Comparison of ENCODE assay signal across 9 cellular contexts in the genomic region with DNA sequence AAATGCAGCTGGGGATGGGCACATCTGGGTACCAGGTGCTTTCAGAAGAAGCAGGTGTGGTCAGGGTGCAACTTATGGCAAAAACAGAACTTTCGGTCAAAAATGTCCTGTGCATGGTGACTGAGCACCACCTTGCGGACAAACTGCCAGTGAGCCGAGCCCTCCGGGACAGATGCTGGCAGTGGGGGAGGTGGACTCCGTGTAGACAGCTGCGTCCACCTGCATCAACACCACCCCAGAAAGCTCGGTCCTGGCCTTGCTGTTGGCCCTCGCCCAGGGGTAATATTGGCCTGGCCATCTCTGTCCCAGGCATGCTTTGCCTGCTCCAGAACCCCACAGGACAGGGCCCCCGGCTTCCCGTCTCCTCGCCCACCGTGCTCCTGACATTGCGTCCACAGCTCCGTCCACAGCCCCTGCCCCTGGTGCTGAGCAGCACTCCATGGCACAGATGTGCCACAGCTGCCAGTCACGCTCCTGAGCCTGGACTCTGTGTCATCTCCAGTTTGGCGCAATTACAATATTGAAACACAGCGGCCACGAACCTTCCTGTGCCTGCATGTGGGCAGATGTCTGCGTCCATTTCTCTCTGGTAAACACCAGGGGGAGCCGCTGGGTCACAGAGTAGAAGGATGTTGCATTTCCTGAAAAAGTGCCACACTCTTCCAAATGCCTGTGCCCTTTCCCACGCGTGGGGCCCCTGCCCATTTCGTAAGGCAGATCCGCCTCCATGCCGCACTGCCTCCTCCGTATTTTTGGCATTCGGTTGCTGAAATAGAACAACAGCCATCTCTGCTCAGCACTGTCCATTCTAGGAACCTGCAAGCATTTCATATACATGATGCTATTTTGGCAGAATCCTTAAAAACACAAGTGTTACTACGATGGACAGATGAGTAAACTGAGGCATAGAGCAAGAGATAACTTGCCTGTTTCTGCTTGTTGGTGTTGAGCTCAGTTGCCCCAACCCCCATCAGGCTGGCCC. TPM values are rescaled to one million over a fixed set of nuclear protein-coding genes. Genes with fewer than 3 reads are reported as not detected.
A peak's percentile ranks its signal among the peaks of the same experiment; 100 is the strongest.
DNase-seq lines count a peak whose midpoint lies in the region; ATAC-seq and TF ChIP-seq lines count a peak whose summit lies in the region.
"Had no signal": no experiment of that assay in that cellular context is flagged by ENCODE, and none has a peak within 500 bp of the region (broad histone marks: within the 10 kb centered on the region; RNA-seq: fewer than 3 reads in every experiment).

No MANE protein-coding gene starts in this region.

- ATAC-seq in gastrocnemius medialis: peak; percentile 50 to 58
- ATAC-seq in GM19328 (IDR thresholded peaks at IDR 0.05; ENCODE audit: unreplicated experiment): no peak

- peaks cover 6% of the 10 kb centered on the region; the same call in 1 of the 2 replicates for H3K27me3 Mint-ChIP-seq in HFFc6 (ENCODE audit: insufficient read depth)
- H3K27me3 Mint-ChIP-seq in T-helper 2 cell treated with Interferon-gamma antibody and Interleukin-4, amounts not matched to agents 5 μg/mL and 100 μg/mL, for 36 hours (ENCODE audit: low read depth): peaks cover 5% of the 10 kb centered on the region

- H3K27me3 ChIP-seq in gastrocnemius medialis: peaks cover 0 to 11% (median 4%) of the 10 kb centered on the region in 3 donors

- no peaks in the 10 kb centered on the region for H3K9me3 ChIP-seq in gastrocnemius medialis

- H3K4me3 ChIP-seq in astrocyte of the cerebellum (ENCODE audit: low read depth, low read length) (no peak overlapping the region), gastrocnemius medialis (peak overlapping the region in 1 of 4 donors; percentile 9)

- H3K9me3 Mint-ChIP-seq in HFFc6: no peaks in the 10 kb centered on the region; the same call in 1 of the 2 replicates
- H3K9me3 Mint-ChIP-seq in T-helper 2 cell treated with Interferon-gamma antibody and Interleukin-4, amounts not matched to agents 5 μg/mL and 100 μg/mL, for 36 hours: no peaks in the 10 kb centered on the region

- H3K4me1 Mint-ChIP-seq in HFFc6 (ENCODE audit: low read depth): peaks cover 16% of the 10 kb centered on the region
- H3K4me1 Mint-ChIP-seq in T-helper 2 cell treated with Interferon-gamma antibody and Interleukin-4, amounts not matched to agents 5 μg/mL and 100 μg/mL, for 36 hours (ENCODE audit: low read depth): peaks cover 7% of the 10 kb centered on the region

- no peak for TF ChIP-seq POLR2A in gastrocnemius medialis (IDR thresholded peaks at IDR 0.05)

- TF ChIP-seq CTCF in HFFc6 (IDR thresholded peaks at IDR 0.05) (peak; percentile 80), astrocyte of the cerebellum (IDR thresholded peaks at IDR 0.05; ENCODE audit: low read depth, low read length, missing control alignments) (peak; percentile 82), gastrocnemius medialis (IDR thresholded peaks at IDR 0.05 in 4 of 5, conservative IDR thresholded peaks at IDR 0.05 in 1 of 5) (peak in 4 of 5 experiments; percentile 43 to 61 (median 50))

- peak; percentile 80 for DNase-seq in ELF-1 (ENCODE audit: low read depth, low spot score)
- DNase-seq in HFFc6: peak; percentile 62
- DNase-seq in NCI-H1417 treated with DMSO at 0.1 percent for 48 hours (lab: John Stamatoyannopoulos, UW): peak; percentile 51
- DNase-seq in T-helper 2 cell treated with Interferon-gamma antibody and Interleukin-4, amounts not matched to agents 5 μg/mL and 100 μg/mL, for 36 hours (ENCODE audit: low spot score): peak; percentile 59
- DNase-seq in astrocyte of the cerebellum (ENCODE audit: low read depth): peak; percentile 12
- peak in 47 of 51 donors; percentile 7 to 78 (median 40) for DNase-seq in hypothalamus (lab: John Stamatoyannopoulos, UW)
- peak; percentile 27 to 29 for DNase-seq in gastrocnemius medialis

- no peaks in the 10 kb centered on the region for H3K4me1 ChIP-seq in gastrocnemius medialis

- H3K27ac ChIP-seq in gastrocnemius medialis: no peak overlapping the region

- H3K4me3 Mint-ChIP-seq in HFFc6: peak overlapping the region; percentile 74
- H3K4me3 Mint-ChIP-seq in T-helper 2 cell treated with Interferon-gamma antibody and Interleukin-4, amounts not matched to agents 5 μg/mL and 100 μg/mL, for 36 hours: peak overlapping the region; percentile 85

- H3K27ac Mint-ChIP-seq in HFFc6: no peak overlapping the region
- H3K27ac Mint-ChIP-seq in T-helper 2 cell treated with Interferon-gamma antibody and Interleukin-4, amounts not matched to agents 5 μg/mL and 100 μg/mL, for 36 hours: no peak overlapping the region

- intact Hi-C loops in gastrocnemius medialis (cut with DNase I; ENCODE audit: low total_unique reads): loop anchor here (2.0 kb wide), 1 partner anchor 477 kb away; no protein-coding TSS in a partner anchor

- H3K36me3 Mint-ChIP-seq in HFFc6 (ENCODE audit: low read depth): no peaks in the 10 kb centered on the region
- no peaks in the 10 kb centered on the region for H3K36me3 Mint-ChIP-seq in T-helper 2 cell treated with Interferon-gamma antibody and Interleukin-4, amounts not matched to agents 5 μg/mL and 100 μg/mL, for 36 hours (ENCODE audit: low read depth)

- in situ Hi-C loops in astrocyte of the cerebellum (cut with HindIII; ENCODE audit: low sequenced_read_pairs): loop anchor here (25.0 kb wide), 1 partner anchor 231 kb away; no protein-coding TSS in a partner anchor
- in situ Hi-C loops in gastrocnemius medialis (cut with MboI; ENCODE audit: low sequenced_read_pairs in 4 of 4): loop anchor here (25.0 kb wide), 2 partner anchors 231 to 469 kb away; no protein-coding TSS in a partner anchor

- no peaks in the 10 kb centered on the region for H3K36me3 ChIP-seq in gastrocnemius medialis

RNA-seq across cellular contexts. Expression of gene SLC6A19, which starts 33.4 kb away (rescaled TPM):
- not detected for total RNA-seq in HFFc6 (2021; fragmentation: NEBNext Ultra II Directional; extraction: Animal tissue kit (Norgen Biotek cat#: 25700))
- under 1 TPM in 1 of 4 donors, not detected in 3; 0.05 TPM for total RNA-seq in gastrocnemius medialis
- total RNA-seq: pulmonary artery endothelial cell had no signal

RNA-seq across cellular contexts. Expression of gene SLC12A7, which starts 56.2 kb away (rescaled TPM):
- under 1 TPM in 3 of 6 experiments, not detected in 3; 0.07 to 0.09 (median 0.09) TPM for total RNA-seq in HFFc6 (2021; fragmentation: NEBNext Ultra II Directional; extraction: Animal tissue kit (Norgen Biotek cat#: 25700))
- total RNA-seq in gastrocnemius medialis: 1 to 10 TPM; 1.6 to 5.3 (median 3.5) TPM

RNA-seq across cellular contexts. Expression of gene SLC6A18, which starts 57.2 kb away (rescaled TPM):
- total RNA-seq in HFFc6 (2021; fragmentation: NEBNext Ultra II Directional; extraction: Animal tissue kit (Norgen Biotek cat#: 25700)): not detected
- not detected for total RNA-seq in gastrocnemius medialis
- total RNA-seq: pulmonary artery endothelial cell had no signal

Comparison
In these comparisons a context has a peak if more than half of its experiments do, and no peak if none do; other contexts are left out.
1. DNase-seq: peak in every context shown above with its lines; median percentile 80 in ELF-1; 62 in HFFc6; 59 in T-helper 2 cell treated with Interferon-gamma antibody and Interleukin-4, amounts not matched to agents 5 μg/mL and 100 μg/mL, for 36 hours; 51 in NCI-H1417 treated with DMSO at 0.1 percent for 48 hours; 40 in hypothalamus; 28 in gastrocnemius medialis; 12 in astrocyte of the cerebellum.